1 cellular context compared by ENCODE assay signal in genomic region chr2:232592687-232593407, GRCh38.
TF ChIP-seq lines count a peak whose summit lies in the region.

No MANE protein-coding gene starts in this region.

TF ChIP-seq in HepG2, 621 proteins besides CTCF, POLR2A, EP300 and RAD21 (continued from another document):
- TF ChIP-seq TRAFD1 (CRISPR knock-in tag; IDR thresholded peaks at IDR 0.05; ENCODE audit: borderline replicate concordance) (no peak), SMC3 (IDR thresholded peaks at IDR 0.05; ENCODE audit: low read length) (peak; percentile 56), HES4 (CRISPR knock-in tag; IDR thresholded peaks at IDR 0.05; ENCODE audit: borderline replicate concordance) (no peak)
